1 cellular context compared by ENCODE assay signal in the genomic region with DNA sequence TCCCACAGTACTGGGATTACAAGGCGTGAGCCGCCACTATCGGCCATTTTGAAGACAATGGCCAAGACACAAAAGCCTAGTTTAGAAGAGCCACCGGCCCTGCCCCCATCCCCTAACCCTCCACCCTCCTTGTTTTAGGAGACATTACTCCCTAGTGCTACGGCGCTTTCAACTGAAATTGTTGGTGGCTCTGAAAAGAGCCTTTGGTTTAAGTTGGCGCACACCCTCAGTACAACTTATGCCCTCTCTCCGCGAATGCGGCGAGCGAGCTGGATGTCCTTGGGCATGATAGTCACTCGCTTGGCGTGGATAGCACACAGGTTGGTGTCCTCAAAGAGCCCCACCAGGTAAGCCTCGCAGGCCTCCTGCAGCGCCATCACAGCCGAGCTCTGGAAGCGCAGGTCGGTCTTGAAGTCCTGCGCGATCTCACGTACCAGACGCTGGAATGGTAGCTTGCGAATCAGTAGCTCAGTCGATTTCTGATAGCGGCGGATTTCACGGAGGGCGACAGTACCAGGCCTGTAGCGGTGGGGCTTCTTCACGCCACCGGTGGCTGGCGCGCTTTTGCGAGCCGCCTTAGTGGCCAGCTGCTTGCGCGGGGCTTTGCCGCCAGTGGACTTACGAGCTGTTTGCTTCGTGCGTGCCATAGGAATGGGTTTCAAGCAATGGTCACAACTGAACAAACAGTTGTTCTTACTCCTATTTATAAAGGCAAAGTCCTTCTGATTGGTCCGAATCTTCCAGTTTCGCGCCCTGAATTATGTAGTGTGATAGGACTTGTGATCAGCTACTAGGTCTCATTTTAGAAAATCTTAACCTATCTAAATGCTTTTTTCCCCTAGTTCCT.
A peak's percentile ranks its signal among the peaks of the same experiment; 100 is the strongest.
TF ChIP-seq lines count a peak whose summit lies in the region.

No MANE protein-coding gene starts in this region.

TF ChIP-seq in HepG2, 621 proteins besides CTCF, POLR2A, EP300 and RAD21 (continued from another document and continues in another):
- TF ChIP-seq, protein P1, sequence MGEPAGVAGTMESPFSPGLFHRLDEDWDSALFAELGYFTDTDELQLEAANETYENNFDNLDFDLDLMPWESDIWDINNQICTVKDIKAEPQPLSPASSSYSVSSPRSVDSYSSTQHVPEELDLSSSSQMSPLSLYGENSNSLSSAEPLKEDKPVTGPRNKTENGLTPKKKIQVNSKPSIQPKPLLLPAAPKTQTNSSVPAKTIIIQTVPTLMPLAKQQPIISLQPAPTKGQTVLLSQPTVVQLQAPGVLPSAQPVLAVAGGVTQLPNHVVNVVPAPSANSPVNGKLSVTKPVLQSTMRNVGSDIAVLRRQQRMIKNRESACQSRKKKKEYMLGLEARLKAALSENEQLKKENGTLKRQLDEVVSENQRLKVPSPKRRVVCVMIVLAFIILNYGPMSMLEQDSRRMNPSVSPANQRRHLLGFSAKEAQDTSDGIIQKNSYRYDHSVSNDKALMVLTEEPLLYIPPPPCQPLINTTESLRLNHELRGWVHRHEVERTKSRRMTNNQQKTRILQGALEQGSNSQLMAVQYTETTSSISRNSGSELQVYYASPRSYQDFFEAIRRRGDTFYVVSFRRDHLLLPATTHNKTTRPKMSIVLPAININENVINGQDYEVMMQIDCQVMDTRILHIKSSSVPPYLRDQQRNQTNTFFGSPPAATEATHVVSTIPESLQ (CRISPR knock-in tag; conservative IDR thresholded peaks at IDR 0.05) = no peak
- TF ChIP-seq, protein P2, sequence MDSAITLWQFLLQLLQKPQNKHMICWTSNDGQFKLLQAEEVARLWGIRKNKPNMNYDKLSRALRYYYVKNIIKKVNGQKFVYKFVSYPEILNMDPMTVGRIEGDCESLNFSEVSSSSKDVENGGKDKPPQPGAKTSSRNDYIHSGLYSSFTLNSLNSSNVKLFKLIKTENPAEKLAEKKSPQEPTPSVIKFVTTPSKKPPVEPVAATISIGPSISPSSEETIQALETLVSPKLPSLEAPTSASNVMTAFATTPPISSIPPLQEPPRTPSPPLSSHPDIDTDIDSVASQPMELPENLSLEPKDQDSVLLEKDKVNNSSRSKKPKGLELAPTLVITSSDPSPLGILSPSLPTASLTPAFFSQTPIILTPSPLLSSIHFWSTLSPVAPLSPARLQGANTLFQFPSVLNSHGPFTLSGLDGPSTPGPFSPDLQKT (CRISPR knock-in tag; IDR thresholded peaks at IDR 0.05; ENCODE audit: borderline replicate concordance) = no peak
- no peak for TF ChIP-seq ZFAT (CRISPR knock-in tag; conservative IDR thresholded peaks at IDR 0.05)
- no peak; the same call in 1 of the 2 replicates for TF ChIP-seq MIXL1 (CRISPR knock-in tag; IDR thresholded peaks at IDR 0.05)
- TF ChIP-seq, protein P3, sequence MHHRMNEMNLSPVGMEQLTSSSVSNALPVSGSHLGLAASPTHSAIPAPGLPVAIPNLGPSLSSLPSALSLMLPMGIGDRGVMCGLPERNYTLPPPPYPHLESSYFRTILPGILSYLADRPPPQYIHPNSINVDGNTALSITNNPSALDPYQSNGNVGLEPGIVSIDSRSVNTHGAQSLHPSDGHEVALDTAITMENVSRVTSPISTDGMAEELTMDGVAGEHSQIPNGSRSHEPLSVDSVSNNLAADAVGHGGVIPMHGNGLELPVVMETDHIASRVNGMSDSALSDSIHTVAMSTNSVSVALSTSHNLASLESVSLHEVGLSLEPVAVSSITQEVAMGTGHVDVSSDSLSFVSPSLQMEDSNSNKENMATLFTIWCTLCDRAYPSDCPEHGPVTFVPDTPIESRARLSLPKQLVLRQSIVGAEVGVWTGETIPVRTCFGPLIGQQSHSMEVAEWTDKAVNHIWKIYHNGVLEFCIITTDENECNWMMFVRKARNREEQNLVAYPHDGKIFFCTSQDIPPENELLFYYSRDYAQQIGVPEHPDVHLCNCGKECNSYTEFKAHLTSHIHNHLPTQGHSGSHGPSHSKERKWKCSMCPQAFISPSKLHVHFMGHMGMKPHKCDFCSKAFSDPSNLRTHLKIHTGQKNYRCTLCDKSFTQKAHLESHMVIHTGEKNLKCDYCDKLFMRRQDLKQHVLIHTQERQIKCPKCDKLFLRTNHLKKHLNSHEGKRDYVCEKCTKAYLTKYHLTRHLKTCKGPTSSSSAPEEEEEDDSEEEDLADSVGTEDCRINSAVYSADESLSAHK (CRISPR knock-in tag; IDR thresholded peaks at IDR 0.05; ENCODE audit: borderline replicate concordance) = no peak
- TF ChIP-seq, protein P4, sequence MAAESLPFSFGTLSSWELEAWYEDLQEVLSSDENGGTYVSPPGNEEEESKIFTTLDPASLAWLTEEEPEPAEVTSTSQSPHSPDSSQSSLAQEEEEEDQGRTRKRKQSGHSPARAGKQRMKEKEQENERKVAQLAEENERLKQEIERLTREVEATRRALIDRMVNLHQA (CRISPR knock-in tag; IDR thresholded peaks at IDR 0.05) = no peak
- TF ChIP-seq ZNF160 (CRISPR knock-in tag; IDR thresholded peaks at IDR 0.05) = peak; percentile 86
- no peak for TF ChIP-seq GATAD1 (CRISPR knock-in tag; IDR thresholded peaks at IDR 0.05)
- TF ChIP-seq RNF2 (conservative IDR thresholded peaks at IDR 0.05; ENCODE audit: low read depth) = peak; percentile 71
- no peak for TF ChIP-seq ZSCAN29 (CRISPR knock-in tag; conservative IDR thresholded peaks at IDR 0.05)
- TF ChIP-seq, protein P5, sequence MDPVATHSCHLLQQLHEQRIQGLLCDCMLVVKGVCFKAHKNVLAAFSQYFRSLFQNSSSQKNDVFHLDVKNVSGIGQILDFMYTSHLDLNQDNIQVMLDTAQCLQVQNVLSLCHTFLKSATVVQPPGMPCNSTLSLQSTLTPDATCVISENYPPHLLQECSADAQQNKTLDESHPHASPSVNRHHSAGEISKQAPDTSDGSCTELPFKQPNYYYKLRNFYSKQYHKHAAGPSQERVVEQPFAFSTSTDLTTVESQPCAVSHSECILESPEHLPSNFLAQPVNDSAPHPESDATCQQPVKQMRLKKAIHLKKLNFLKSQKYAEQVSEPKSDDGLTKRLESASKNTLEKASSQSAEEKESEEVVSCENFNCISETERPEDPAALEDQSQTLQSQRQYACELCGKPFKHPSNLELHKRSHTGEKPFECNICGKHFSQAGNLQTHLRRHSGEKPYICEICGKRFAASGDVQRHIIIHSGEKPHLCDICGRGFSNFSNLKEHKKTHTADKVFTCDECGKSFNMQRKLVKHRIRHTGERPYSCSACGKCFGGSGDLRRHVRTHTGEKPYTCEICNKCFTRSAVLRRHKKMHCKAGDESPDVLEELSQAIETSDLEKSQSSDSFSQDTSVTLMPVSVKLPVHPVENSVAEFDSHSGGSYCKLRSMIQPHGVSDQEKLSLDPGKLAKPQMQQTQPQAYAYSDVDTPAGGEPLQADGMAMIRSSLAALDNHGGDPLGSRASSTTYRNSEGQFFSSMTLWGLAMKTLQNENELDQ (CRISPR knock-in tag; IDR thresholded peaks at IDR 0.05; ENCODE audit: borderline replicate concordance) = 0 out of 2 replicates have a peak, but pooled peaks have one; percentile 30
- TF ChIP-seq, protein P6, sequence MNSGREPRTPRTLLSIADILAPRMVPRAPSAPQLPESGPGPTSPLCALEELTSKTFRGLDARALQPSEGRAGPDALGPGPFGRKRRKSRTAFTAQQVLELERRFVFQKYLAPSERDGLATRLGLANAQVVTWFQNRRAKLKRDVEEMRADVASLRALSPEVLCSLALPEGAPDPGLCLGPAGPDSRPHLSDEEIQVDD (CRISPR knock-in tag; IDR thresholded peaks at IDR 0.05; ENCODE audit: borderline replicate concordance) = no peak
- TF ChIP-seq, protein P7, sequence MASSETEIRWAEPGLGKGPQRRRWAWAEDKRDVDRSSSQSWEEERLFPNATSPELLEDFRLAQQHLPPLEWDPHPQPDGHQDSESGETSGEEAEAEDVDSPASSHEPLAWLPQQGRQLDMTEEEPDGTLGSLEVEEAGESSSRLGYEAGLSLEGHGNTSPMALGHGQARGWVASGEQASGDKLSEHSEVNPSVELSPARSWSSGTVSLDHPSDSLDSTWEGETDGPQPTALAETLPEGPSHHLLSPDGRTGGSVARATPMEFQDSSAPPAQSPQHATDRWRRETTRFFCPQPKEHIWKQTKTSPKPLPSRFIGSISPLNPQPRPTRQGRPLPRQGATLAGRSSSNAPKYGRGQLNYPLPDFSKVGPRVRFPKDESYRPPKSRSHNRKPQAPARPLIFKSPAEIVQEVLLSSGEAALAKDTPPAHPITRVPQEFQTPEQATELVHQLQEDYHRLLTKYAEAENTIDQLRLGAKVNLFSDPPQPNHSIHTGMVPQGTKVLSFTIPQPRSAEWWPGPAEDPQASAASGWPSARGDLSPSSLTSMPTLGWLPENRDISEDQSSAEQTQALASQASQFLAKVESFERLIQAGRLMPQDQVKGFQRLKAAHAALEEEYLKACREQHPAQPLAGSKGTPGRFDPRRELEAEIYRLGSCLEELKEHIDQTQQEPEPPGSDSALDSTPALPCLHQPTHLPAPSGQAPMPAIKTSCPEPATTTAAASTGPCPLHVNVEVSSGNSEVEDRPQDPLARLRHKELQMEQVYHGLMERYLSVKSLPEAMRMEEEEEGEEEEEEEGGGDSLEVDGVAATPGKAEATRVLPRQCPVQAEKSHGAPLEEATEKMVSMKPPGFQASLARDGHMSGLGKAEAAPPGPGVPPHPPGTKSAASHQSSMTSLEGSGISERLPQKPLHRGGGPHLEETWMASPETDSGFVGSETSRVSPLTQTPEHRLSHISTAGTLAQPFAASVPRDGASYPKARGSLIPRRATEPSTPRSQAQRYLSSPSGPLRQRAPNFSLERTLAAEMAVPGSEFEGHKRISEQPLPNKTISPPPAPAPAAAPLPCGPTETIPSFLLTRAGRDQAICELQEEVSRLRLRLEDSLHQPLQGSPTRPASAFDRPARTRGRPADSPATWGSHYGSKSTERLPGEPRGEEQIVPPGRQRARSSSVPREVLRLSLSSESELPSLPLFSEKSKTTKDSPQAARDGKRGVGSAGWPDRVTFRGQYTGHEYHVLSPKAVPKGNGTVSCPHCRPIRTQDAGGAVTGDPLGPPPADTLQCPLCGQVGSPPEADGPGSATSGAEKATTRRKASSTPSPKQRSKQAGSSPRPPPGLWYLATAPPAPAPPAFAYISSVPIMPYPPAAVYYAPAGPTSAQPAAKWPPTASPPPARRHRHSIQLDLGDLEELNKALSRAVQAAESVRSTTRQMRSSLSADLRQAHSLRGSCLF (CRISPR knock-in tag; IDR thresholded peaks at IDR 0.05; ENCODE audit: borderline replicate concordance) = no peak
- TF ChIP-seq, protein P8, sequence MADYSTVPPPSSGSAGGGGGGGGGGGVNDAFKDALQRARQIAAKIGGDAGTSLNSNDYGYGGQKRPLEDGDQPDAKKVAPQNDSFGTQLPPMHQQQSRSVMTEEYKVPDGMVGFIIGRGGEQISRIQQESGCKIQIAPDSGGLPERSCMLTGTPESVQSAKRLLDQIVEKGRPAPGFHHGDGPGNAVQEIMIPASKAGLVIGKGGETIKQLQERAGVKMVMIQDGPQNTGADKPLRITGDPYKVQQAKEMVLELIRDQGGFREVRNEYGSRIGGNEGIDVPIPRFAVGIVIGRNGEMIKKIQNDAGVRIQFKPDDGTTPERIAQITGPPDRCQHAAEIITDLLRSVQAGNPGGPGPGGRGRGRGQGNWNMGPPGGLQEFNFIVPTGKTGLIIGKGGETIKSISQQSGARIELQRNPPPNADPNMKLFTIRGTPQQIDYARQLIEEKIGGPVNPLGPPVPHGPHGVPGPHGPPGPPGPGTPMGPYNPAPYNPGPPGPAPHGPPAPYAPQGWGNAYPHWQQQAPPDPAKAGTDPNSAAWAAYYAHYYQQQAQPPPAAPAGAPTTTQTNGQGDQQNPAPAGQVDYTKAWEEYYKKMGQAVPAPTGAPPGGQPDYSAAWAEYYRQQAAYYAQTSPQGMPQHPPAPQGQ (CRISPR knock-in tag; IDR thresholded peaks at IDR 0.05; ENCODE audit: borderline replicate concordance) = no peak
- TF ChIP-seq ZNF232 (CRISPR knock-in tag; IDR thresholded peaks at IDR 0.05; ENCODE audit: borderline replicate concordance) = no peak; the same call in 1 of the 2 replicates
- no peak for TF ChIP-seq ZNF30 (CRISPR knock-in tag; IDR thresholded peaks at IDR 0.05)
- TF ChIP-seq SATB2 (CRISPR knock-in tag; IDR thresholded peaks at IDR 0.05) = no peak
- TF ChIP-seq SOX6 (IDR thresholded peaks at IDR 0.05) = no peak
- TF ChIP-seq SOX6 (CRISPR knock-in tag; IDR thresholded peaks at IDR 0.05) = peak; percentile 67; the same call in 1 of the 2 replicates
- no peak for TF ChIP-seq POLR2G (IDR thresholded peaks at IDR 0.05; ENCODE audit: low read depth, low read length)
- TF ChIP-seq AGO1 (IDR thresholded peaks at IDR 0.05; ENCODE audit: low read depth, low read length, poor library complexity, severe bottlenecking) = no peak
- no peak for TF ChIP-seq ZNF672 (CRISPR knock-in tag; IDR thresholded peaks at IDR 0.05)
- TF ChIP-seq MTA1 (CRISPR knock-in tag; IDR thresholded peaks at IDR 0.05; ENCODE audit: borderline replicate concordance) = no peak; the same call in 1 of the 2 replicates
- TF ChIP-seq CHD2 (IDR thresholded peaks at IDR 0.05; ENCODE audit: low read depth, low read length) = no peak
- TF ChIP-seq, protein P9, sequence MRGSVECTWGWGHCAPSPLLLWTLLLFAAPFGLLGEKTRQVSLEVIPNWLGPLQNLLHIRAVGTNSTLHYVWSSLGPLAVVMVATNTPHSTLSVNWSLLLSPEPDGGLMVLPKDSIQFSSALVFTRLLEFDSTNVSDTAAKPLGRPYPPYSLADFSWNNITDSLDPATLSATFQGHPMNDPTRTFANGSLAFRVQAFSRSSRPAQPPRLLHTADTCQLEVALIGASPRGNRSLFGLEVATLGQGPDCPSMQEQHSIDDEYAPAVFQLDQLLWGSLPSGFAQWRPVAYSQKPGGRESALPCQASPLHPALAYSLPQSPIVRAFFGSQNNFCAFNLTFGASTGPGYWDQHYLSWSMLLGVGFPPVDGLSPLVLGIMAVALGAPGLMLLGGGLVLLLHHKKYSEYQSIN (CRISPR knock-in tag; IDR thresholded peaks at IDR 0.05; ENCODE audit: borderline replicate concordance) = no peak
- TF ChIP-seq, protein P10, sequence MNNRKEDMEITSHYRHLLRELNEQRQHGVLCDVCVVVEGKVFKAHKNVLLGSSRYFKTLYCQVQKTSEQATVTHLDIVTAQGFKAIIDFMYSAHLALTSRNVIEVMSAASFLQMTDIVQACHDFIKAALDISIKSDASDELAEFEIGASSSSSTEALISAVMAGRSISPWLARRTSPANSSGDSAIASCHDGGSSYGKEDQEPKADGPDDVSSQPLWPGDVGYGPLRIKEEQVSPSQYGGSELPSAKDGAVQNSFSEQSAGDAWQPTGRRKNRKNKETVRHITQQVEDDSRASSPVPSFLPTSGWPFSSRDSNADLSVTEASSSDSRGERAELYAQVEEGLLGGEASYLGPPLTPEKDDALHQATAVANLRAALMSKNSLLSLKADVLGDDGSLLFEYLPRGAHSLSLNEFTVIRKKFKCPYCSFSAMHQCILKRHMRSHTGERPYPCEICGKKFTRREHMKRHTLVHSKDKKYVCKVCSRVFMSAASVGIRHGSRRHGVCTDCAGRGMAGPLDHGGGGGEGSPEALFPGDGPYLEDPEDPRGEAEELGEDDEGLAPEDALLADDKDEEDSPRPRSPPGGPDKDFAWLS (CRISPR knock-in tag; IDR thresholded peaks at IDR 0.05; ENCODE audit: borderline replicate concordance) = no peak
- no peak for TF ChIP-seq ZNF724P (CRISPR knock-in tag; IDR thresholded peaks at IDR 0.05; ENCODE audit: borderline replicate concordance)
